Comparison of ENCODE assay signal across 14 cellular contexts in genomic region chr12:109718390-109718789, GRCh38. TPM values are rescaled to one million over a fixed set of nuclear protein-coding genes. Genes with fewer than 3 reads are reported as not detected.
A peak's percentile ranks its signal among the peaks of the same experiment; 100 is the strongest.
DNase-seq lines count a peak whose midpoint lies in the region; TF ChIP-seq lines count a peak whose summit lies in the region.
"Had no signal": no experiment of that assay in that cellular context is flagged by ENCODE, and none has a peak within 500 bp of the region (broad histone marks: within the 10 kb centered on the region; RNA-seq: fewer than 3 reads in every experiment).

No MANE protein-coding gene starts in this region.

- H3K9me3 Mint-ChIP-seq in H9 (no peaks in the 10 kb centered on the region), endothelial cell (ENCODE audit: unreplicated experiment) (no peaks in the 10 kb centered on the region)
- H3K9me3 Mint-ChIP-seq: immature natural killer cell had no signal

- H3K4me1 Mint-ChIP-seq in H9 (peaks cover 20 to 47% of the 10 kb centered on the region in 2 experiments), endothelial cell (ENCODE audit: unreplicated experiment) (peaks cover 47% of the 10 kb centered on the region)

- H2BK12ac ChIP-seq in H9 (ENCODE audit: insufficient read length, low read depth, low read length): no peak overlapping the region
- no peak overlapping the region for H2BK12ac ChIP-seq in neuronal stem cell (ENCODE audit: low read length)

- no peak overlapping the region for H3K9ac ChIP-seq in H9 (ENCODE audit: extremely low read depth, insufficient read length, low read length)
- no peak overlapping the region for H3K9ac ChIP-seq in neuronal stem cell (ENCODE audit: low read depth, low read length, poor library complexity)
- no peak overlapping the region for H3K9ac ChIP-seq in colonic mucosa (ENCODE audit: low read depth in 2 of 2, low read length in 2 of 2)
- H3K9ac ChIP-seq: GM23248 had no signal

- H3K4me2 ChIP-seq in H9 (ENCODE audit: insufficient read depth, insufficient read length, low read length): peak overlapping the region; percentile 42
- peak overlapping the region; percentile 28 for H3K4me2 ChIP-seq in neuronal stem cell (ENCODE audit: insufficient read depth, low read length, poor library complexity, severe bottlenecking)

- H3K9me3 ChIP-seq in H9 (ENCODE audit: control insufficient read depth, low read depth, low read length) (no peaks in the 10 kb centered on the region), neuronal stem cell (replicated peaks in 1 of 2; ENCODE audit: control insufficient read depth in 2 of 2, insufficient read depth in 1 of 2, low read depth in 1 of 2, low read length in 2 of 2) (no peaks in the 10 kb centered on the region), colonic mucosa (no peaks in the 10 kb centered on the region)
- H3K9me3 ChIP-seq: ascending aorta, Caco-2 had no signal

- H3K36me3 Mint-ChIP-seq in H9 (ENCODE audit: insufficient read depth in 1 of 3, low read depth in 3 of 3) (no peaks in the 10 kb centered on the region), endothelial cell (ENCODE audit: low read depth, unreplicated experiment) (peaks cover 5% of the 10 kb centered on the region)
- H3K36me3 Mint-ChIP-seq: immature natural killer cell had no signal

- H2AFZ ChIP-seq in H9 (ENCODE audit: low read length) (no peak overlapping the region), neuronal stem cell (ENCODE audit: low read length) (peak overlapping the region; percentile 44)
- H2AFZ ChIP-seq: GM23248 had no signal

- TF ChIP-seq CTCF in H9 (conservative IDR thresholded peaks at IDR 0.05) (no peak), endothelial cell (IDR thresholded peaks at IDR 0.05; ENCODE audit: unreplicated experiment) (no peak), colonic mucosa (IDR thresholded peaks at IDR 0.05) (no peak)

- DNase-seq in H9: peak; percentile 86
- peak; percentile 43 for DNase-seq in NCI-H2107 treated with DMSO at 0.1 percent for 48 hours (lab: John Stamatoyannopoulos, UW; ENCODE audit: unreplicated experiment)
- no peak for DNase-seq in endothelial cell (ENCODE audit: low spot score)
- DNase-seq in neuronal stem cell (ENCODE audit: low spot score): peak; percentile 80
- no peak for DNase-seq in NCI-H2196 (lab: John Stamatoyannopoulos, UW; ENCODE audit: unreplicated experiment)
- DNase-seq in colonic mucosa: no peak
- no peak for DNase-seq in cerebellum (ENCODE audit: low spot score)
- DNase-seq: Caco-2, GM23248, immature natural killer cell, NCI-H2029 treated with DMSO at 0.1 percent for 48 hours, SHP77 treated with DMSO at 0.1 percent for 48 hours, small intestine had no signal

- no peak overlapping the region for H3K4me3 ChIP-seq in neuronal stem cell (ENCODE audit: low read length in 2 of 2)
- H3K4me3 ChIP-seq in colonic mucosa: no peak overlapping the region
- H3K4me3 ChIP-seq: ascending aorta, GM23248 had no signal

- H3K27me3 Mint-ChIP-seq in H9 (ENCODE audit: low read depth) (peaks cover 48% of the 10 kb centered on the region), endothelial cell (ENCODE audit: unreplicated experiment) (peaks cover 13% of the 10 kb centered on the region)

- H2BK15ac ChIP-seq in H9 (ENCODE audit: low read depth, low read length) (no peak overlapping the region), neuronal stem cell (ENCODE audit: low read length) (no peak overlapping the region)

- H4K5ac ChIP-seq in H9 (ENCODE audit: insufficient read length, low read depth, low read length): no peak overlapping the region

- no peak overlapping the region for H3K23ac ChIP-seq in H9 (ENCODE audit: insufficient read length, low read depth, low read length)
- H3K23ac ChIP-seq in neuronal stem cell (ENCODE audit: low read depth, low read length, poor library complexity): no peak overlapping the region

- H4K8ac ChIP-seq in H9 (replicated peaks; ENCODE audit: insufficient read length, low read depth, low read length): no peak overlapping the region
- H4K8ac ChIP-seq in neuronal stem cell (ENCODE audit: low read depth, low read length): no peak overlapping the region

- H3K4me1 ChIP-seq in H9 (ENCODE audit: insufficient read depth, low read length): no peaks in the 10 kb centered on the region
- peaks cover 46 to 67% of the 10 kb centered on the region in 2 donors for H3K4me1 ChIP-seq in neuronal stem cell (ENCODE audit: control insufficient read depth in 2 of 2, insufficient read depth in 1 of 2, low read depth in 1 of 2, low read length in 2 of 2)
- H3K4me1 ChIP-seq in colonic mucosa: no peaks in the 10 kb centered on the region

- H3K14ac ChIP-seq in H9 (ENCODE audit: insufficient read depth, low read length) (no peak overlapping the region), neuronal stem cell (ENCODE audit: low read length) (no peak overlapping the region)

- H3K79me1 ChIP-seq in H9 (ENCODE audit: insufficient read depth, low read depth, low read length, poor library complexity, severe bottlenecking) (no peaks in the 10 kb centered on the region), neuronal stem cell (ENCODE audit: low read depth, low read length) (peaks cover 10% of the 10 kb centered on the region)

- H2AK5ac ChIP-seq in H9 (ENCODE audit: insufficient read length, low read length) (no peak overlapping the region), neuronal stem cell (ENCODE audit: low read depth, low read length) (peak overlapping the region; percentile 12)

- H3K27ac Mint-ChIP-seq in H9 (no peak overlapping the region), endothelial cell (ENCODE audit: unreplicated experiment) (peak overlapping the region; percentile 26)

- no peak overlapping the region for H2BK20ac ChIP-seq in H9 (ENCODE audit: low read depth, low read length, poor library complexity, severe bottlenecking)

- no peak overlapping the region for H4K91ac ChIP-seq in H9 (ENCODE audit: insufficient read length, low read depth, low read length)
- no peak overlapping the region for H4K91ac ChIP-seq in neuronal stem cell (ENCODE audit: low read depth, low read length, poor library complexity)

- intact Hi-C loops in colonic mucosa (cut with DNase I): no loop called here

- H2BK120ac ChIP-seq in H9 (ENCODE audit: low read depth, low read length, poor library complexity, severe bottlenecking) (no peak overlapping the region), neuronal stem cell (ENCODE audit: low read depth, low read length) (peak overlapping the region; percentile 88)

- no peaks in the 10 kb centered on the region for H3K79me2 ChIP-seq in H9 (ENCODE audit: insufficient read depth, low read length)

- no peak overlapping the region for H3K27ac ChIP-seq in H9 (ENCODE audit: insufficient read length, low read depth, low read length)
- peak overlapping the region; percentile 68 for H3K27ac ChIP-seq in neuronal stem cell (replicated peaks; ENCODE audit: low read length)
- H3K27ac ChIP-seq in colonic mucosa: no peak overlapping the region
- H3K27ac ChIP-seq: ascending aorta, GM23248 had no signal

- H3K36me3 ChIP-seq in neuronal stem cell (replicated peaks in 1 of 2; ENCODE audit: control insufficient read depth in 2 of 2, insufficient read depth in 2 of 2, low read length in 2 of 2): no peaks in the 10 kb centered on the region
- H3K36me3 ChIP-seq in colonic mucosa: no peaks in the 10 kb centered on the region
- H3K36me3 ChIP-seq: ascending aorta had no signal

- H4K20me1 ChIP-seq in H9 (ENCODE audit: control insufficient read depth, insufficient read depth, insufficient read length): no peaks in the 10 kb centered on the region

- no peak overlapping the region for H3K18ac ChIP-seq in H9 (ENCODE audit: insufficient read length, low read depth, low read length)
- H3K18ac ChIP-seq in neuronal stem cell (ENCODE audit: low read length): peak overlapping the region; percentile 77

- no CpG with 5 or more reads among the region's 33 CpGs for WGBS in H9 (ENCODE audit: extremely low coverage, insufficient read length, low lambda C conversion rate)
- WGBS in neuronal stem cell (ENCODE audit: extremely low coverage in 2 of 2, insufficient read length in 2 of 2, insufficient replicate concordance in 1 of 2), 2 donors: no CpG with 5 or more reads among the region's 33 CpGs

- H2BK5ac ChIP-seq in H9 (ENCODE audit: insufficient read length, low read length) (no peak overlapping the region), neuronal stem cell (ENCODE audit: low read length) (peak overlapping the region; percentile 1)

- no peak overlapping the region for H3K56ac ChIP-seq in H9 (ENCODE audit: insufficient read length, low read depth, low read length)

- no peaks in the 10 kb centered on the region; the same call in 1 of the 2 replicates for H3K27me3 ChIP-seq in H9 (ENCODE audit: insufficient read depth, low read length)
- peaks cover 0 to 61% (median 2%) of the 10 kb centered on the region in 3 experiments for H3K27me3 ChIP-seq in neuronal stem cell (ENCODE audit: control insufficient read depth in 3 of 3, insufficient read depth in 3 of 3, low read depth in 1 of 3, low read length in 3 of 3)
- H3K27me3 ChIP-seq in colonic mucosa: no peaks in the 10 kb centered on the region

- H3K4me3 Mint-ChIP-seq in H9: peak overlapping the region in 1 of 2 experiments; percentile 67; a peak in 1 of 5 replicates
- no peak overlapping the region for H3K4me3 Mint-ChIP-seq in endothelial cell (ENCODE audit: unreplicated experiment)
- H3K4me3 Mint-ChIP-seq: immature natural killer cell had no signal

- peaks cover 4% of the 10 kb centered on the region for H3K23me2 ChIP-seq in H9 (ENCODE audit: insufficient read length, low read depth, low read length, poor library complexity, severe bottlenecking)

- H3K4ac ChIP-seq in H9 (ENCODE audit: low read depth, low read length) (no peak overlapping the region), neuronal stem cell (ENCODE audit: low read length) (no peak overlapping the region)

- no peak overlapping the region for H3T11ph ChIP-seq in H9 (ENCODE audit: low read length)

RNA-seq across cellular contexts. Expression of gene FAM222A, which starts 4.8 kb away (rescaled TPM):
- total RNA-seq in H9 (2021) (2.8 and 3.2 TPM in 2 replicates), endothelial cell (ENCODE audit: unreplicated experiment) (14.2 TPM), colonic mucosa (1 to 10 TPM; 3.9 to 5.5 TPM), cerebellum (8.4 TPM)
- 14.4 TPM for polyA plus RNA-seq in neuronal stem cell (2013, experiment 1 of 2)
- polyA plus RNA-seq in neuronal stem cell (2013, experiment 2 of 2): 14.3 TPM
- polyA plus RNA-seq: GM23248 had no signal

Comparison
In these comparisons a context has a peak if more than half of its experiments do, and no peak if none do; other contexts are left out.
1. DNase-seq: peak in H9 (single experiment), NCI-H2107 treated with DMSO at 0.1 percent for 48 hours (single experiment) and neuronal stem cell (single experiment); none in endothelial cell (single experiment), NCI-H2196 (single experiment), colonic mucosa (single experiment) and cerebellum (single experiment).